Comparison of ENCODE assay signal across 28 cellular contexts in the genomic region with DNA sequence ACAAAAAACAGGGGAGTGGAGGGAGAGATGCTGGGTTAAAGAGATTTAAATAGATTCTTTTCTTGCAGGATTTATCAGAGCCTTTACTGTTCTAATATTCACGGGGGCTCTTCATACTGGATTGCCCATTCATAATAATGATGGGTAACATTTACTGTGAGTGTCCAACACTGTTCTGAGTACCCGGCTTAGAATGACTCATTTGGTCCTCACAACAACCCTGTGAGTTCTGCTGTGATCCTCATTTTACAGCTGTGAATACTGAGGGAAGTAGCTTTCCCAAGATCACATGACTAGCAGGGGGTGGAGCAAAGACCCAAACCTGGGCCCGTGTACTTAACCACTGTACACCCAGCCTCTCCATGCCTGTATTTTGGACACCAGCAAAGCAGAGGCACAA.
DNase-seq lines count a peak whose midpoint lies in the region; ATAC-seq, FAIRE-seq and TF ChIP-seq lines count a peak whose summit lies in the region.
"Had no signal": no experiment of that assay in that cellular context is flagged by ENCODE, and none has a peak within 500 bp of the region (broad histone marks: within the 10 kb centered on the region; RNA-seq: fewer than 3 reads in every experiment).

No MANE protein-coding gene starts in this region.

- TF ChIP-seq CTCF in WTC11 (IDR thresholded peaks at IDR 0.05) (no peak), keratinocyte (optimal IDR thresholded peaks at IDR 0.05 in 1 of 3, IDR thresholded peaks at IDR 0.05 in 1 of 3, conservative IDR thresholded peaks at IDR 0.05 in 1 of 3; ENCODE audit: extremely low read depth in 1 of 3, insufficient read depth in 2 of 3, low read length in 3 of 3) (no peak)

- POLR2A ChIA-PET in WTC11 (lab: Charles Lee), result no interaction called here

- H3K27me3 ChIP-seq in keratinocyte (ENCODE audit: control insufficient read depth, extremely low read depth, insufficient read depth, low read length), result peaks cover 11% of the 10 kb centered on the region
- H3K27me3 ChIP-seq: BLaER1 treated with 17β-estradiol and CSF1 and Interleukin-3, amounts not matched to agents 10 nM and 100 nM had no signal

- H2AFZ ChIP-seq in keratinocyte (ENCODE audit: control insufficient read depth, low read length), result no peak overlapping the region

- H3K9me3 Mint-ChIP-seq in WTC11, result peaks cover 18% of the 10 kb centered on the region

- dilution Hi-C loops in keratinocyte (cut with MboI; ENCODE audit: extremely low pct_ligation_motif_present, low sequenced_read_pairs), result no loop called here

- DNase-seq in EH (ENCODE audit: low read depth) (peak; percentile 5), HT1080 (ENCODE audit: low read depth) (peak; percentile 23), WTC11 (ENCODE audit: low spot score) (no peak), keratinocyte (ENCODE audit: low read depth, low spot score) (no peak), hippocampal formation (lab: John Stamatoyannopoulos, UW) (no peak), HuH-7 (ENCODE audit: low spot score) (no peak)
- DNase-seq in stimulated activated naive CD4-positive, alpha-beta T cell (lab: John Stamatoyannopoulos, UW), result no peak
- DNase-seq: AML-193; CD4-positive, alpha-beta memory T cell; COR-L47; DMS79; Kasumi-1; NCI-H1092; NCI-H1436; NCI-H187; NCI-H2081 treated with DMSO at 0.1 percent for 48 hours; NCI-H2171; NCI-H226; NCI-H510A; NCI-H69; SHP77; T-helper 1 cell had no signal

- H3K4me1 ChIP-seq in keratinocyte (ENCODE audit: control insufficient read depth, extremely low read depth, insufficient read depth, low read length), result no peaks in the 10 kb centered on the region
- H3K4me1 ChIP-seq: A549; BLaER1 treated with 17β-estradiol and CSF1 and Interleukin-3, amounts not matched to agents 10 nM and 100 nM had no signal

- H3K4me2 ChIP-seq in keratinocyte (ENCODE audit: control insufficient read depth, extremely low read depth, insufficient read depth, low read depth, low read length), result no peak overlapping the region
- H3K4me2 ChIP-seq: A549; BLaER1 treated with 17β-estradiol and CSF1 and Interleukin-3, amounts not matched to agents 10 nM and 100 nM had no signal

- H3K36me3 ChIP-seq in keratinocyte (ENCODE audit: control insufficient read depth in 2 of 2, extremely low read depth in 1 of 2, insufficient read depth in 2 of 2, low read length in 2 of 2), result no peaks in the 10 kb centered on the region
- H3K36me3 ChIP-seq: BLaER1 treated with 17β-estradiol and CSF1 and Interleukin-3, amounts not matched to agents 10 nM and 100 nM had no signal

- H3K9me3 ChIP-seq in keratinocyte (ENCODE audit: control insufficient read depth, low read depth, low read length), result no peaks in the 10 kb centered on the region

- no peak for ATAC-seq in WTC11
- ATAC-seq: A549, Panc1 had no signal

- no peak overlapping the region for H3K27ac Mint-ChIP-seq in WTC11
- H3K27ac Mint-ChIP-seq: CD4-positive, alpha-beta memory T cell had no signal

- no peak overlapping the region for H3K9ac ChIP-seq in keratinocyte (ENCODE audit: control insufficient read depth, extremely low read depth, insufficient read depth, low read length)
- H3K9ac ChIP-seq: BLaER1 treated with 17β-estradiol and CSF1 and Interleukin-3, amounts not matched to agents 10 nM and 100 nM had no signal

- H3K4me1 Mint-ChIP-seq in WTC11, result no peaks in the 10 kb centered on the region
- H3K4me1 Mint-ChIP-seq: CD4-positive, alpha-beta memory T cell had no signal

- peak; percentile 20 for FAIRE-seq in keratinocyte (lab: Jason Lieb, UNC)
- FAIRE-seq: A549, H1 had no signal

- no peaks in the 10 kb centered on the region for H4K20me1 ChIP-seq in keratinocyte (ENCODE audit: control insufficient read depth, extremely low read depth, insufficient read depth, low read length)
- H4K20me1 ChIP-seq: BLaER1 treated with 17β-estradiol and CSF1 and Interleukin-3, amounts not matched to agents 10 nM and 100 nM had no signal

- H3K9me1 ChIP-seq in keratinocyte (ENCODE audit: control insufficient read depth, extremely low read depth, insufficient read depth, low read length), result no peaks in the 10 kb centered on the region

- H3K4me3 ChIP-seq in keratinocyte (ENCODE audit: control insufficient read depth in 2 of 3, extremely low read depth in 1 of 3, insufficient read depth in 2 of 3, low read depth in 1 of 3, low read length in 3 of 3), result no peak overlapping the region
- H3K4me3 ChIP-seq: A549; BLaER1 treated with 17β-estradiol and CSF1 and Interleukin-3, amounts not matched to agents 10 nM and 100 nM had no signal

- H3K4me3 Mint-ChIP-seq in WTC11, result no peak overlapping the region
- H3K4me3 Mint-ChIP-seq: CD4-positive, alpha-beta memory T cell had no signal

- peaks cover 9% of the 10 kb centered on the region for H3K36me3 Mint-ChIP-seq in WTC11
- H3K36me3 Mint-ChIP-seq: CD4-positive, alpha-beta memory T cell had no signal

- H3K27me3 Mint-ChIP-seq in WTC11 (ENCODE audit: low read depth), result peaks cover 2% of the 10 kb centered on the region; the same call in 1 of the 2 replicates

- H3K79me2 ChIP-seq in keratinocyte (ENCODE audit: control insufficient read depth, insufficient read depth, low read length), result no peaks in the 10 kb centered on the region

- CTCF ChIA-PET in WTC11 (lab: Charles Lee), result no interaction called here

- no peak overlapping the region for H3K27ac ChIP-seq in keratinocyte (ENCODE audit: control insufficient read depth, insufficient read depth, low read length)
- H3K27ac ChIP-seq: A549; BLaER1 treated with 17β-estradiol and CSF1 and Interleukin-3, amounts not matched to agents 10 nM and 100 nM; HL-60; RWPE1 had no signal

TF ChIP-seq in WTC11, 78 proteins besides CTCF, POLR2A, EP300 and RAD21:
- TF ChIP-seq ETV6 (CRISPR knock-in tag; IDR thresholded peaks at IDR 0.05) (no peak), USF2 (CRISPR knock-in tag; IDR thresholded peaks at IDR 0.05) (0 out of 2 replicates have a peak, but pooled peaks have one; percentile 10), TEAD4 (CRISPR knock-in tag; IDR thresholded peaks at IDR 0.05) (no peak)
TF ChIP-seq in WTC11: peak in this region for 1.

Comparison
In these comparisons a context has a peak if more than half of its experiments do, and no peak if none do; other contexts are left out.
1. DNase-seq: peak in EH (single experiment) and HT1080 (single experiment); none in WTC11 (single experiment), keratinocyte (single experiment), hippocampal formation (0 of 2), HuH-7 (single experiment) and stimulated activated naive CD4-positive, alpha-beta T cell (0 of 6).